In genomic region chr10:71964669-71965515, GRCh38 we compare ENCODE assay signal across 8 cellular contexts. TPM values are rescaled to one million over a fixed set of nuclear protein-coding genes. Genes with fewer than 3 reads are reported as not detected.
DNase-seq lines count a peak whose midpoint lies in the region; ATAC-seq and TF ChIP-seq lines count a peak whose summit lies in the region.

No MANE protein-coding gene starts in this region.

- peak in 1 of 5 donors; percentile 7 for DNase-seq in CD8-positive, alpha-beta memory T cell
- peak; percentile 25 for DNase-seq in NCI-H748 (lab: John Stamatoyannopoulos, UW; ENCODE audit: unreplicated experiment)
- peak; percentile 77 for DNase-seq in amniotic epithelial cell (ENCODE audit: low read depth)
- peak; percentile 79 for DNase-seq in hepatocyte (ENCODE audit: low spot score)
- peak; percentile 80 for DNase-seq in sciatic nerve (ENCODE audit: low spot score)

- H3K36me3 Mint-ChIP-seq in CD8-positive, alpha-beta memory T cell = no peaks in the 10 kb centered on the region

- H3K4me3 Mint-ChIP-seq in CD8-positive, alpha-beta memory T cell = peak overlapping the region in 3 of 7 donors; percentile 43 to 54 (median 43)

- CTCF ChIA-PET in CD8-positive, alpha-beta memory T cell (lab: Charles Lee) = no interaction called here

- no peak for TF ChIP-seq CTCF in hepatocyte (IDR thresholded peaks at IDR 0.05; ENCODE audit: poor library complexity)

- H3K9me3 Mint-ChIP-seq in CD8-positive, alpha-beta memory T cell = no peaks in the 10 kb centered on the region

- peak overlapping the region; percentile 97 for H3K4me2 ChIP-seq in hepatocyte

- H3K9me2 ChIP-seq in hepatocyte (replicated peaks; ENCODE audit: insufficient read depth) = no peaks in the 10 kb centered on the region

- POLR2A ChIA-PET in CD8-positive, alpha-beta memory T cell (lab: Charles Lee) = no interaction called here

- 2% methylated on average over 58 of the region's 59 CpGs for WGBS in hepatocyte (ENCODE audit: low lambda C conversion rate, missing lambda C conversion rate)

- peaks cover 39 to 64% of the 10 kb centered on the region in 2 donors for H3K27me3 Mint-ChIP-seq in CD8-positive, alpha-beta memory T cell

- intact Hi-C loops in sciatic nerve (cut with DNase I) = loop anchor here (10.0 kb wide), 1 partner anchor 360 kb away; no protein-coding TSS in a partner anchor

- ATAC-seq in sciatic nerve (peak; percentile 54), GM19452 (IDR thresholded peaks at IDR 0.05; ENCODE audit: unreplicated experiment) (no peak), GM18861 (IDR thresholded peaks at IDR 0.05; ENCODE audit: unreplicated experiment) (no peak), HG03097 (IDR thresholded peaks at IDR 0.05; ENCODE audit: low FRiP score, unreplicated experiment) (no peak)

- H3K27ac Mint-ChIP-seq in CD8-positive, alpha-beta memory T cell = no peak overlapping the region

- H2AFZ ChIP-seq in hepatocyte = peak overlapping the region; percentile 57

- H3K36me3 ChIP-seq in CD8-positive, alpha-beta memory T cell (ENCODE audit: insufficient read depth, low read length) = no peaks in the 10 kb centered on the region
- H3K36me3 ChIP-seq in hepatocyte (replicated peaks; ENCODE audit: insufficient read depth, low read depth) = no peaks in the 10 kb centered on the region

- H3K4me1 Mint-ChIP-seq in CD8-positive, alpha-beta memory T cell = peaks cover 0 to 14% (median 3%) of the 10 kb centered on the region in 3 donors

- H3K9me3 ChIP-seq in CD8-positive, alpha-beta memory T cell (ENCODE audit: low read length) = no peaks in the 10 kb centered on the region
- no peaks in the 10 kb centered on the region for H3K9me3 ChIP-seq in hepatocyte (ENCODE audit: low read depth)

- H4K20me1 ChIP-seq in hepatocyte (ENCODE audit: insufficient read depth, poor library complexity, severe bottlenecking) = peaks cover 13% of the 10 kb centered on the region

- peaks cover 54% of the 10 kb centered on the region for H3K79me2 ChIP-seq in hepatocyte

- H3K27me3 ChIP-seq in CD8-positive, alpha-beta memory T cell (ENCODE audit: insufficient read depth, low read length, poor library complexity, severe bottlenecking) = no peaks in the 10 kb centered on the region
- H3K27me3 ChIP-seq in hepatocyte = no peaks in the 10 kb centered on the region

- peak overlapping the region; percentile 45 for H3K4me3 ChIP-seq in CD8-positive, alpha-beta memory T cell (ENCODE audit: low read length)
- peak overlapping the region; percentile 94 for H3K4me3 ChIP-seq in hepatocyte

- H3K27ac ChIP-seq in CD8-positive, alpha-beta memory T cell (ENCODE audit: low read depth, low read length) = no peak overlapping the region
- peak overlapping the region; percentile 94 for H3K27ac ChIP-seq in hepatocyte

- H3K4me1 ChIP-seq in CD8-positive, alpha-beta memory T cell (ENCODE audit: insufficient read depth, low read length) = peaks cover 6% of the 10 kb centered on the region
- H3K4me1 ChIP-seq in hepatocyte (ENCODE audit: insufficient read depth) = peaks cover 31% of the 10 kb centered on the region

RNA-seq across cellular contexts. Expression of gene CHST3, which starts 0.7 kb away (rescaled TPM):
- under 1 TPM; 0.07 TPM for total RNA-seq in CD8-positive, alpha-beta memory T cell
- polyA plus RNA-seq in CD8-positive, alpha-beta memory T cell = not detected
- total RNA-seq in hepatocyte (13.0 and 14.1 TPM in 2 replicates), sciatic nerve (36.5 TPM)
- polyA plus RNA-seq in hepatocyte = 6.1 and 6.8 TPM in 2 replicates

Comparison
In these comparisons a context has a peak if more than half of its experiments do, and no peak if none do; other contexts are left out.
1. RNA of gene CHST3, which starts 0.7 kb away (total RNA-seq): 36.5 TPM in sciatic nerve (single experiment) and 13.0 to 14.1 TPM in hepatocyte; 0.07 TPM in CD8-positive, alpha-beta memory T cell; every median in the first group is over 10 times any median in the second.